ENCODE assay signal across 12 cellular contexts in genomic region chr9:126373241-126373640, GRCh38. TPM values are rescaled to one million over a fixed set of nuclear protein-coding genes. Genes with fewer than 3 reads are reported as not detected.
A peak's percentile ranks its signal among the peaks of the same experiment; 100 is the strongest.
DNase-seq lines count a peak whose midpoint lies in the region; ATAC-seq, FAIRE-seq and TF ChIP-seq lines count a peak whose summit lies in the region.
"Had no signal": no experiment of that assay in that cellular context is flagged by ENCODE, and none has a peak within 500 bp of the region (broad histone marks: within the 10 kb centered on the region; RNA-seq: fewer than 3 reads in every experiment).

No MANE protein-coding gene starts in this region.

- no peak for TF ChIP-seq RAD21 in GM12878 (IDR thresholded peaks at IDR 0.05; ENCODE audit: insufficient read depth, low read depth, low read length)

- H4K20me1 ChIP-seq in GM12878 (ENCODE audit: control insufficient read depth, insufficient read depth): no peaks in the 10 kb centered on the region

- RAD21 ChIA-PET in GM12878 (lab: Charles Lee; ENCODE audit: unreplicated experiment): no interaction called here

- H3K27me3 ChIP-seq in GM12878 (replicated peaks in 1 of 2; ENCODE audit: control insufficient read depth in 2 of 2, insufficient read depth in 2 of 2, low read length in 1 of 2) (peaks cover 1 to 2% of the 10 kb centered on the region in 2 experiments; a peak in 2 of 4 replicates), aorta (ENCODE audit: control insufficient read depth in 1 of 2, insufficient read depth in 2 of 2, low read length in 1 of 2) (no peaks in the 10 kb centered on the region)

- CTCF ChIA-PET in GM12878 (lab: Yijun Ruan, JAX): no interaction called here

- H3K4me1 ChIP-seq in GM12878 (ENCODE audit: control insufficient read depth, insufficient read depth, low read length) (no peaks in the 10 kb centered on the region; the same call in 1 of the 2 replicates), aorta (ENCODE audit: control insufficient read depth in 1 of 2, insufficient read depth in 2 of 2, low read length in 2 of 2) (no peaks in the 10 kb centered on the region)

- SMC1A ChIA-PET in GM12878 (lab: Charles Lee; ENCODE audit: uncharacterized antibody, unreplicated experiment): no interaction called here

- H3K9me3 ChIP-seq in GM12878 (replicated peaks; ENCODE audit: control insufficient read depth, insufficient read depth, low read length): no peaks in the 10 kb centered on the region
- H3K9me3 ChIP-seq in aorta (ENCODE audit: control insufficient read depth, low read length): no peaks in the 10 kb centered on the region

- H2AFZ ChIP-seq in GM12878 (ENCODE audit: control insufficient read depth, low read depth, low read length): no peak overlapping the region

- in situ Hi-C loops in GM12878 (cut with MboI): no loop called here

- 24% methylated on average over 5 of the region's 5 CpGs for WGBS in GM12878 (ENCODE audit: insufficient coverage, insufficient replicate concordance, low lambda C conversion rate, missing lambda C conversion rate)
- 69 to 73% methylated on average over 5 of the region's 5 CpGs for WGBS in aorta, 2 donors

- FAIRE-seq in HTR-8/SVneo (lab: Jason Lieb, UNC) (no peak), GM12878 (lab: Jason Lieb, UNC) (peak; percentile 61)

- H3K79me2 ChIP-seq in GM12878 (ENCODE audit: control insufficient read depth, insufficient read depth, low read length): no peaks in the 10 kb centered on the region

- no peak overlapping the region for H3K9ac ChIP-seq in GM12878 (ENCODE audit: control insufficient read depth, insufficient read depth, low read length)

- H3K27ac ChIP-seq in GM12878 (ENCODE audit: control insufficient read depth, insufficient read depth): no peak overlapping the region
- H3K27ac ChIP-seq in aorta (ENCODE audit: low read depth in 1 of 2, low read length in 2 of 2): no peak overlapping the region

- no peak overlapping the region for H3K4me2 ChIP-seq in GM12878 (ENCODE audit: control insufficient read depth, insufficient read depth)

- ATAC-seq in GM12878 (peak; percentile 19; the same call in 1 of the 3 replicates), aorta (ENCODE audit: low FRiP score) (no peak), HG02970 (IDR thresholded peaks at IDR 0.05; ENCODE audit: low FRiP score, unreplicated experiment) (no peak)
- ATAC-seq: T-cell had no signal

- DNase-seq in AG20443 (ENCODE audit: low spot score): peak; percentile 37
- DNase-seq in HTR-8/SVneo (ENCODE audit: insufficient read length, low spot score): peak; percentile 30
- no peak for DNase-seq in GM12878 (ENCODE audit: low read depth, low spot score)
- DNase-seq in lung microvascular endothelial cell (ENCODE audit: low read depth in 2 of 2): peak; percentile 63 to 75
- DNase-seq in activated T-cell treated with anti-CD3 and anti-CD28 coated beads, Interleukin-2, amount 50 U/mL, for 1 hour: no peak
- no peak for DNase-seq in aorta
- no peak for DNase-seq in erythroblast (lab: John Stamatoyannopoulos, UW)
- DNase-seq: foreskin melanocyte, NCI-H446, retina, T-cell had no signal

- TF ChIP-seq POLR2A in GM12878 (IDR thresholded peaks at IDR 0.05; ENCODE audit: low read depth, low read length): no peak
- no peak for TF ChIP-seq POLR2A in erythroblast (IDR thresholded peaks at IDR 0.05; ENCODE audit: low read length)

- no peak for TF ChIP-seq CTCF in GM12878 (IDR thresholded peaks at IDR 0.05 in 2 of 3, conservative IDR thresholded peaks at IDR 0.05 in 1 of 3; ENCODE audit: control insufficient read depth in 2 of 3, extremely low read depth in 1 of 3, insufficient read depth in 1 of 3, low read depth in 3 of 3, low read length in 3 of 3)

- no TSS peak for BruUV-seq in GM12878 (replicated peaks; lab: Mats Ljungman, UMichigan)

- intact Hi-C loops in GM12878 (cut with micrococcal nuclease; ENCODE audit: unreplicated experiment): no loop called here
- intact Hi-C loops in aorta (cut with DNase I): no loop called here

- POLR2A ChIA-PET in GM12878 (lab: Charles Lee): no interaction called here

- no peak overlapping the region for H3K4me3 ChIP-seq in GM12878
- no peak overlapping the region for H3K4me3 ChIP-seq in aorta (ENCODE audit: low read length in 2 of 2)

- H3K36me3 ChIP-seq in GM12878 (ENCODE audit: control insufficient read depth in 2 of 2, insufficient read depth in 2 of 2, low read length in 1 of 2) (no peaks in the 10 kb centered on the region), aorta (ENCODE audit: control insufficient read depth in 1 of 2, insufficient read depth in 2 of 2, low read length in 1 of 2) (no peaks in the 10 kb centered on the region)

- TF ChIP-seq EP300 in GM12878 (IDR thresholded peaks at IDR 0.05; ENCODE audit: borderline replicate concordance in 1 of 2, control insufficient read depth in 1 of 2, low read depth in 2 of 2, low read length in 2 of 2): no peak

TF ChIP-seq in GM12878, 131 proteins besides CTCF, POLR2A, EP300 and RAD21 (continues in another document):
- TF ChIP-seq IRF4 (IDR thresholded peaks at IDR 0.05; ENCODE audit: low read depth, low read length) (no peak), HDAC6 (IDR thresholded peaks at IDR 0.05; ENCODE audit: unreplicated experiment) (no peak), CEBPZ (IDR thresholded peaks at IDR 0.05; ENCODE audit: low read depth, low read length) (no peak), TAF1 (IDR thresholded peaks at IDR 0.05; ENCODE audit: borderline replicate concordance, low read depth, low read length) (no peak), REST (IDR thresholded peaks at IDR 0.05; ENCODE audit: low read depth, low read length) (no peak), IKZF2 (IDR thresholded peaks at IDR 0.05) (no peak), CEBPB (IDR thresholded peaks at IDR 0.05; ENCODE audit: borderline replicate concordance in 1 of 2, low read depth in 2 of 2, low read length in 2 of 2) (no peak)

RNA-seq across cellular contexts. Expression of gene MVB12B, which starts 46.6 kb away (rescaled TPM):
- total RNA-seq in GM12878 (2013; cell fraction: nucleolus; rRNA removed): not detected in 2 replicates
- total RNA-seq in GM12878 (2014; rRNA removed): not detected in 2 replicates
- total RNA-seq in GM12878 (2014; rRNA removed; fragmentation: Illumina TruSeq; extraction: Trizol): not detected in 2 replicates
- total RNA-seq in GM12878 (2021): 0.08 and 0.29 TPM in 2 replicates
- not detected for polyA plus RNA-seq in GM12878 (2011; ENCODE audit: low read depth)
- polyA plus RNA-seq in GM12878 (2011; rRNA removed): not detected in 2 replicates
- not detected in 2 replicates for polyA plus RNA-seq in GM12878 (2011; cell fraction: cytosol; rRNA removed)
- not detected in 2 replicates for polyA plus RNA-seq in GM12878 (2011; cell fraction: nucleus; rRNA removed)
- polyA plus RNA-seq in GM12878 (2012): not detected in 2 replicates
- polyA plus RNA-seq in GM12878 (2014; fragmentation: Illumina TruSeq; extraction: Trizol): not detected in 2 replicates
- not detected for polyA plus RNA-seq in GM12878 (2014; fragmentation: Nextera tagmentation; extraction: Ambion mirVana)
- not detected in 2 replicates for polyA plus RNA-seq in GM12878 (2014; rRNA removed)
- polyA plus RNA-seq in GM12878 (2016; fragmentation: Nextera tagmentation; extraction: Ambion mirVana): not detected
- polyA minus RNA-seq in GM12878 (2011; rRNA and poly(A)+ RNA removed): not detected in 2 replicates
- polyA minus RNA-seq in GM12878 (2011; cell fraction: cytosol; rRNA and poly(A)+ RNA removed): not detected in 2 replicates
- polyA minus RNA-seq in GM12878 (2011; cell fraction: nucleus; rRNA and poly(A)+ RNA removed): not detected in 2 replicates
- 7.6 and 16.9 TPM in 2 replicates for total RNA-seq in lung microvascular endothelial cell
- total RNA-seq in aorta: 10 to 100 TPM; 14.7 to 25.5 TPM
- 1 to 10 TPM; 2.0 to 4.2 TPM for polyA plus RNA-seq in aorta

Comparison
In these comparisons a context has a peak if more than half of its experiments do, and no peak if none do; other contexts are left out.
1. DNase-seq: peak in AG20443 (single experiment), HTR-8/SVneo (single experiment) and lung microvascular endothelial cell (2 of 2); none in GM12878 (single experiment), activated T-cell treated with anti-CD3 and anti-CD28 coated beads, Interleukin-2, amount 50 U/mL, for 1 hour (single experiment), aorta (0 of 2) and erythroblast (0 of 2).